8 cellular contexts compared by ENCODE assay signal in genomic region chr18:41338341-41338740, GRCh38.
"Had no signal": no experiment of that assay in that cellular context is flagged by ENCODE, and none has a peak within 500 bp of the region (broad histone marks: within the 10 kb centered on the region; RNA-seq: fewer than 3 reads in every experiment).

No MANE protein-coding gene starts in this region.

- H3K4me3 ChIP-seq: GM23338, K562 had no signal

- H3K9me3 Mint-ChIP-seq: GM23338, H9 had no signal

- H3K27ac Mint-ChIP-seq: GM23338, H9 had no signal

- FAIRE-seq: H1, H54, HTR-8/SVneo, K562 had no signal

- H3K4me1 Mint-ChIP-seq: GM23338 had no signal

- H3K4me3 Mint-ChIP-seq: GM23338, H9 had no signal

- DNase-seq: H9, HCEC 1CT, IMR-90 had no signal
